ENCODE assay signal across 8 cellular contexts in genomic region chrX:2710496-2710895, GRCh38. TPM values are rescaled to one million over a fixed set of nuclear protein-coding genes. Genes with fewer than 3 reads are reported as not detected.
DNase-seq lines count a peak whose midpoint lies in the region; ATAC-seq and TF ChIP-seq lines count a peak whose summit lies in the region.

No MANE protein-coding gene starts in this region.

- no peak for TF ChIP-seq CTCF in left lung (IDR thresholded peaks at IDR 0.05)
- TF ChIP-seq CTCF in testis (IDR thresholded peaks at IDR 0.05) = no peak

- peak; percentile 52 to 55 for DNase-seq in activated CD4-positive, alpha-beta T cell treated with anti-CD3 and anti-CD28 coated beads for 4 hours
- no peak for DNase-seq in activated CD4-positive, alpha-beta T cell treated with anti-CD3 and anti-CD28 coated beads, Interleukin-2, amount 50 U/mL, for 1 hour
- peak; percentile 64 for DNase-seq in activated naive CD4-positive, alpha-beta T cell treated with anti-CD3 and anti-CD28 coated beads, Interleukin-2, amount 50 U/mL, for 16 hours
- DNase-seq in left lung (peak in 1 of 2 donors; percentile 7), testis (no peak), amniotic stem cell (lab: John Stamatoyannopoulos, UW) (no peak)

- peaks cover 0 to 18% of the 10 kb centered on the region in 2 donors for H3K36me3 ChIP-seq in left lung
- H3K36me3 ChIP-seq in testis (ENCODE audit: low read depth, missing control alignments) = no peaks in the 10 kb centered on the region

- peaks cover 22 to 63% of the 10 kb centered on the region in 2 donors for H3K4me1 ChIP-seq in left lung
- H3K4me1 ChIP-seq in testis = peaks cover 52% of the 10 kb centered on the region

- H3K4me3 ChIP-seq in left lung (no peak overlapping the region), testis (no peak overlapping the region)

- no peak for TF ChIP-seq POLR2A in testis (IDR thresholded peaks at IDR 0.05)

- H3K27ac ChIP-seq in left lung (peak overlapping the region; percentile 21 to 83), testis (peak overlapping the region; percentile 24 to 26)

- WGBS in testis, 2 donors = 38 to 47% methylated on average over 5 of the region's 5 CpGs

- no peaks in the 10 kb centered on the region for H3K27me3 ChIP-seq in left lung
- no peaks in the 10 kb centered on the region for H3K27me3 ChIP-seq in testis

- no peak for ATAC-seq in left lung
- ATAC-seq in HG03342 (IDR thresholded peaks at IDR 0.05; ENCODE audit: unreplicated experiment) = no peak
- no peak for ATAC-seq in HG03196 (IDR thresholded peaks at IDR 0.05; ENCODE audit: unreplicated experiment)

- no peaks in the 10 kb centered on the region for H3K9me3 ChIP-seq in left lung
- no peaks in the 10 kb centered on the region for H3K9me3 ChIP-seq in testis

- intact Hi-C loops in left lung (cut with DNase I) (no loop called here), testis (cut with DNase I; ENCODE audit: low total_unique reads) (no loop called here)

RNA-seq across cellular contexts. Expression of gene CD99, which starts 19.4 kb away (rescaled TPM):
- total RNA-seq in left lung (100 to 1,000 TPM; 211 to 288 TPM), testis (1,000 to 10,000 TPM in 1 of 2 donors, 100 to 1,000 TPM in 1; 733 to 1,032 TPM)
- polyA plus RNA-seq in testis (ENCODE audit: insufficient read depth, low read depth, low replicate concordance) = 450 TPM

RNA-seq across cellular contexts. Expression of gene XG, which starts 41.3 kb away (rescaled TPM):
- 1 to 10 TPM in 1 of 2 donors, under 1 TPM in 1; 0.38 to 1.6 TPM for total RNA-seq in left lung
- total RNA-seq in testis = under 1 TPM; 0.19 to 0.63 TPM
- 0.88 TPM for polyA plus RNA-seq in testis (ENCODE audit: insufficient read depth, low read depth, low replicate concordance)

Comparison
In these comparisons a context has a peak if more than half of its experiments do, and no peak if none do; other contexts are left out.
1. DNase-seq: peak in activated CD4-positive, alpha-beta T cell treated with anti-CD3 and anti-CD28 coated beads for 4 hours (2 of 2) and activated naive CD4-positive, alpha-beta T cell treated with anti-CD3 and anti-CD28 coated beads, Interleukin-2, amount 50 U/mL, for 16 hours (single experiment); none in activated CD4-positive, alpha-beta T cell treated with anti-CD3 and anti-CD28 coated beads, Interleukin-2, amount 50 U/mL, for 1 hour (single experiment), testis (single experiment) and amniotic stem cell (single experiment).